Comparison of ENCODE assay signal across 24 cellular contexts in the genomic region with DNA sequence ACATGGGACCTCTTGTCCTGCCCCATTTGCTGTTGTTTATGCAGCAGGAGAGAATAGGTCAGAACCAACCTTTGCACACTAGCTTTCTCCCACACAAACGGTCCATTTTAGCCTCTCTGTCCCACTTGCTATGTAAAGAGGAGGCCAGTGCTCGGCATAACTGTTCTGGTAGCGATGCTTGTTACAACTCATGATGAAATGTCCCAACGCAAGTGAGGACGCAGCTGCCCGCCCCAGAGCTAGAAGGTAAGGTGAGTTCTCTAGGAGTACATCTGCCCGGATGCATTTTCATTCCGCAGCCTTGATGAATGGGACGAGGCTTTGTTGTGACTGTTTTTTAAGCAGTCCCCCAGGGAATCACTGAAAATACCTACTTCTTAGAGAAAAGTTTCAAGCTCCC. TPM values are rescaled to one million over a fixed set of nuclear protein-coding genes. Genes with fewer than 3 reads are reported as not detected.
"Had no signal": no experiment of that assay in that cellular context is flagged by ENCODE, and none has a peak within 500 bp of the region (broad histone marks: within the 10 kb centered on the region; RNA-seq: fewer than 3 reads in every experiment).

No MANE protein-coding gene starts in this region.

- H3K27ac ChIP-seq: left ventricle myocardium inferior, parathyroid adenoma, right atrium auricular region, right lobe of liver, tibial nerve, upper lobe of left lung had no signal

- H3K4me1 Mint-ChIP-seq: memory B cell had no signal

- ATAC-seq: mucosa of descending colon; naive thymus-derived CD8-positive, alpha-beta T cell; right lobe of liver; stimulated activated memory B cell treated with anti-CD40 and anti-IgM and Interleukin-4, amounts not matched to agents 10 μg/mL and 1 μg/mL and 100 μg/mL, for 72 hours; stimulated activated naive CD8-positive, alpha-beta T cell treated with anti-CD3 and anti-CD28 coated beads, Interleukin-15, amount 100 ng/mL, for 72 hours had no signal

- H3K36me3 ChIP-seq: right lobe of liver, upper lobe of left lung had no signal

- DNase-seq: islet precursor cell; left ventricle myocardium inferior; midbrain; mucosa of descending colon; naive thymus-derived CD8-positive, alpha-beta T cell; nucleus accumbens; right lobe of liver; stimulated activated CD4-positive, alpha-beta T cell treated with anti-CD3 and anti-CD28 coated beads, Interleukin-1b, Interleukin-23, amount 100 ng/mL, for 48 hours; stimulated activated CD4-positive, alpha-beta T cell treated with anti-CD3 and anti-CD28 coated beads, Interleukin-2, amount 100 ng/mL, for 48 hours; stimulated activated CD4-positive, alpha-beta T cell treated with anti-CD3 and anti-CD28 coated beads, Interleukin-4, amount 100 ng/mL, for 4 hours; stimulated activated CD8-positive, alpha-beta memory T cell treated with anti-CD3 and anti-CD28 coated beads, Interleukin-4, amount 100 ng/mL, for 48 hours; stimulated activated naive CD4-positive, alpha-beta T cell treated with Interleukin-2 at 50 U/mL for 16 hours; stimulated activated naive CD8-positive, alpha-beta T cell treated with anti-CD3 and anti-CD28 coated beads, Interleukin-15, amount 100 ng/mL, for 72 hours; substantia nigra; upper lobe of left lung had no signal

- H3K36me3 Mint-ChIP-seq: memory B cell; naive thymus-derived CD8-positive, alpha-beta T cell; stimulated activated memory B cell treated with anti-CD40 and anti-IgM and Interleukin-4, amounts not matched to agents 10 μg/mL and 1 μg/mL and 100 μg/mL, for 72 hours had no signal

- H3K9me3 Mint-ChIP-seq: memory B cell; naive thymus-derived CD8-positive, alpha-beta T cell; nephron; neural crest cell; stimulated activated memory B cell treated with anti-CD40 and anti-IgM and Interleukin-4, amounts not matched to agents 10 μg/mL and 1 μg/mL and 100 μg/mL, for 72 hours; stimulated activated naive CD8-positive, alpha-beta T cell treated with anti-CD3 and anti-CD28 coated beads, Interleukin-15, amount 100 ng/mL, for 72 hours had no signal

- H3K4me1 ChIP-seq: parathyroid adenoma had no signal

- H3K27ac Mint-ChIP-seq: memory B cell; naive thymus-derived CD8-positive, alpha-beta T cell; nephron; progenitor cell of endocrine pancreas; stimulated activated memory B cell treated with anti-CD40 and anti-IgM and Interleukin-4, amounts not matched to agents 10 μg/mL and 1 μg/mL and 100 μg/mL, for 72 hours; stimulated activated naive CD8-positive, alpha-beta T cell treated with anti-CD3 and anti-CD28 coated beads, Interleukin-15, amount 100 ng/mL, for 72 hours had no signal

- H3K4me3 Mint-ChIP-seq: memory B cell; naive thymus-derived CD8-positive, alpha-beta T cell; nephron; neural crest cell; stimulated activated memory B cell treated with anti-CD40 and anti-IgM and Interleukin-4, amounts not matched to agents 10 μg/mL and 1 μg/mL and 100 μg/mL, for 72 hours; stimulated activated naive CD8-positive, alpha-beta T cell treated with anti-CD3 and anti-CD28 coated beads, Interleukin-15, amount 100 ng/mL, for 72 hours had no signal

- H3K27me3 ChIP-seq: right atrium auricular region, right lobe of liver, tibial nerve, upper lobe of left lung had no signal

- H3K4me3 ChIP-seq: left ventricle myocardium inferior, mucosa of descending colon, right atrium auricular region, right lobe of liver, smooth muscle cell, tibial nerve, upper lobe of left lung had no signal

- H3K9me3 ChIP-seq: left ventricle myocardium inferior, mucosa of descending colon, right atrium auricular region, right lobe of liver, tibial nerve, upper lobe of left lung had no signal

RNA-seq across cellular contexts. Expression of gene S1PR3, which starts 14.1 kb away (rescaled TPM):
- total RNA-seq: naive thymus-derived CD8-positive, alpha-beta T cell had no signal
- polyA plus RNA-seq: naive thymus-derived CD8-positive, alpha-beta T cell had no signal
